ENCODE assay signal across 1 cellular context in the genomic region with DNA sequence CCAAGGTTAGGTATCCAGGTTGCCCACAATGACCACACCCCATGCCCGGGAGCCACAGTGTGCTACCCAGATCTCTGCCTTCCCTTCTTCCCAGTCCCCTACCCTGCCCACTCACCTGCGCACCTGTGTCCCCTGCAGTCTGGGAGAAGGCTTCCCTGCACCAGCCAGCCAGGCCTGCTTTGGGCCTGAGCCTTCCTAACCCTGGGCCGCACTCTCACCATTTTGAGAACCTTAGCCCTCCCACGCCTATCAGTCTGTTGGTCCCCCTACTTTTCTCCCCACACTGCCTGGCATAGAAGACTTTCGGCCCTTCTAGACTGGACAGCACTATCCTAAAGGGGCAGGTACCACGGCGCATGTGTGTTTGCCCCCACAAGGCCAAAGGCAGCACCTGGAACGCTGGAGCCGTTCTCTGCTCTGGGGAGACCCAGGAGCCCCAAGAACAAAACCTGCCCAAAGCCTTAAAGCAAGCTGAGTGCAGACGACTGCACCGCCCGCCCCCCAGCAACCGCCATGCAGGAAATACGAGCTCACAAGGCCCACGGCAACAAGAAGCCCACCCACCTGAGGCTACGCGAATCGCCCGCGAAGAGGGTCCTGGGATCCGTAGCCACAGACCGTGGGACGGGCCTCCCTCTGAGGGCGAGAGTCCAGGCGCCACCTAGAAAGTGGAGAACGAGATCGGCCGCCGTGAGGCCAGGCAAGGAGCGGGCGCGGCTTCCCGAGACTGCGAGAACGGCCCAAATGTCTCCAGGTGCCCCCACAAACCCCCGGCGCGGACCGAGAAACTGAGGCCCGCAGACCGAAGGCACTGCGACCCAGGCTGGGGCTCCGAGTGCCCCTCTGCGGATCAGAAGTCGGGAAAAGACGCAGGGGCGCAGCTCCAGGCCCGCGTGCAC.
TF ChIP-seq lines count a peak whose summit lies in the region.

No MANE protein-coding gene starts in this region.

TF ChIP-seq in K562, 482 proteins besides CTCF, POLR2A, EP300 and RAD21 (continues in another document):
- TF ChIP-seq ZNF512 (tag; IDR thresholded peaks at IDR 0.05) (no peak), ZNF695 (CRISPR knock-in tag; IDR thresholded peaks at IDR 0.05) (no peak; the same call in none of the 2 replicates), POLR2H (tag; IDR thresholded peaks at IDR 0.05; ENCODE audit: low read depth) (no peak), ARHGAP35 (IDR thresholded peaks at IDR 0.05; ENCODE audit: partially characterized antibody) (no peak), ZNF668 (CRISPR knock-in tag; IDR thresholded peaks at IDR 0.05) (no peak), IRF2 (CRISPR knock-in tag; IDR thresholded peaks at IDR 0.05) (no peak), PHF8 (IDR thresholded peaks at IDR 0.05; ENCODE audit: borderline replicate concordance, low read length) (peak; percentile 74), TAF7 (tag; IDR thresholded peaks at IDR 0.05) (peak; percentile 97), ZNF316 (IDR thresholded peaks at IDR 0.05) (no peak), C11orf30 (IDR thresholded peaks at IDR 0.05; ENCODE audit: low read depth) (no peak), KLF16 (IDR thresholded peaks at IDR 0.05) (no peak), MAFK (IDR thresholded peaks at IDR 0.05; ENCODE audit: low read length) (0 out of 2 replicates have a peak, but pooled peaks have one; percentile 12), DPF2 (IDR thresholded peaks at IDR 0.05) (no peak), IRF9 (tag; IDR thresholded peaks at IDR 0.05) (0 out of 2 replicates have a peak, but pooled peaks have one; percentile 8), FOXM1 (IDR thresholded peaks at IDR 0.05; ENCODE audit: low read depth) (no peak), FOXM1 (CRISPR knock-in tag; IDR thresholded peaks at IDR 0.05; ENCODE audit: low read depth) (no peak), REST (CRISPR knock-in tag; IDR thresholded peaks at IDR 0.05; ENCODE audit: low read depth) (peak; percentile 83; the same call in 1 of the 2 replicates), ZNF609 (CRISPR knock-in tag; IDR thresholded peaks at IDR 0.05; ENCODE audit: borderline replicate concordance) (no peak), ZNF407 (IDR thresholded peaks at IDR 0.05; ENCODE audit: low read depth) (no peak), NR3C1 (CRISPR knock-in tag; IDR thresholded peaks at IDR 0.05) (no peak), CREB3 (tag; conservative IDR thresholded peaks at IDR 0.05; ENCODE audit: low read depth) (no peak), U2AF1 (optimal IDR thresholded peaks at IDR 0.05; ENCODE audit: low read depth, low read length) (no peak), NCOA1 (IDR thresholded peaks at IDR 0.05; ENCODE audit: low read depth) (no peak), PCBP2 (IDR thresholded peaks at IDR 0.05; ENCODE audit: low read depth, low read length, poor library complexity, severe bottlenecking) (no peak), ZFP1 (CRISPR knock-in tag; IDR thresholded peaks at IDR 0.05) (peak; percentile 57; the same call in 1 of the 2 replicates), ZNF561 (CRISPR knock-in tag; conservative IDR thresholded peaks at IDR 0.05) (0 out of 2 replicates have a peak, but pooled peaks have one; percentile 40), SPI1 (IDR thresholded peaks at IDR 0.05; ENCODE audit: borderline replicate concordance, low read depth, low read length) (no peak)
- TF ChIP-seq, protein P1, sequence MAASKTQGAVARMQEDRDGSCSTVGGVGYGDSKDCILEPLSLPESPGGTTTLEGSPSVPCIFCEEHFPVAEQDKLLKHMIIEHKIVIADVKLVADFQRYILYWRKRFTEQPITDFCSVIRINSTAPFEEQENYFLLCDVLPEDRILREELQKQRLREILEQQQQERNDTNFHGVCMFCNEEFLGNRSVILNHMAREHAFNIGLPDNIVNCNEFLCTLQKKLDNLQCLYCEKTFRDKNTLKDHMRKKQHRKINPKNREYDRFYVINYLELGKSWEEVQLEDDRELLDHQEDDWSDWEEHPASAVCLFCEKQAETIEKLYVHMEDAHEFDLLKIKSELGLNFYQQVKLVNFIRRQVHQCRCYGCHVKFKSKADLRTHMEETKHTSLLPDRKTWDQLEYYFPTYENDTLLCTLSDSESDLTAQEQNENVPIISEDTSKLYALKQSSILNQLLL (CRISPR knock-in tag; IDR thresholded peaks at IDR 0.05; ENCODE audit: borderline replicate concordance): no peak
- TF ChIP-seq, protein P2, sequence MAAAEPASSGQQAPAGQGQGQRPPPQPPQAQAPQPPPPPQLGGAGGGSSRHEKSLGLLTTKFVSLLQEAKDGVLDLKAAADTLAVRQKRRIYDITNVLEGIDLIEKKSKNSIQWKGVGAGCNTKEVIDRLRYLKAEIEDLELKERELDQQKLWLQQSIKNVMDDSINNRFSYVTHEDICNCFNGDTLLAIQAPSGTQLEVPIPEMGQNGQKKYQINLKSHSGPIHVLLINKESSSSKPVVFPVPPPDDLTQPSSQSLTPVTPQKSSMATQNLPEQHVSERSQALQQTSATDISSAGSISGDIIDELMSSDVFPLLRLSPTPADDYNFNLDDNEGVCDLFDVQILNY (CRISPR knock-in tag; IDR thresholded peaks at IDR 0.05): no peak
